1 cellular context compared by ENCODE assay signal in the genomic region with DNA sequence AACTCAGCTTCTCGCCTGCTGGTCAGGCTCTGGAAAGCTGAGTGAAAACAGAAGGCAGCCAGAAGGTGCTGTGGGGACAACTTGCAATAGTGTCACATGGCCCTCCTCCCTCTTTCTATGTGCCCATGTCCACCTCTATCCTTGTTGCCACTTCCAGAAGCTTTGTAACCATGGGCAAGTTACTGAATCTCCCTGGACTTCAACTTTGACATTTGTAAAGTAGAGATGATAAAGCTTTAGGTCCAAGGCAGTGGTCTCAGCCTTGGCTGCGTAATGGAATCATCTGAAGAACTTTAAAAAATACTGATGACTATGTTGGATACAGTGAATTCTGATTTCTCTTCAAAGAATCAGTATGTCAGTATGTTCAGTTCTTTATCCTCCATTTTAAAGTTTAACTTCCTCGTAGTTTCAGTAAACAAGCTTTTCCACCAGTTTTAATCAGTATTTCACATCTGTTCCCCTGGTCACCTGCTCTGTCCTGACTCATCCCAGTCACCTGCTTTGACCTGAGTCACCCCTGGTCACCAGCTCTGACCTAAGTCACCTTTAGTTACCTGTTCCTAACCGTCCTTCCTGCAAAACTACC.
TF ChIP-seq lines count a peak whose summit lies in the region.

No MANE protein-coding gene starts in this region.

TF ChIP-seq in K562, 482 proteins besides CTCF, POLR2A, EP300 and RAD21 (continued from another document and continues in another):
- TF ChIP-seq, protein P1, sequence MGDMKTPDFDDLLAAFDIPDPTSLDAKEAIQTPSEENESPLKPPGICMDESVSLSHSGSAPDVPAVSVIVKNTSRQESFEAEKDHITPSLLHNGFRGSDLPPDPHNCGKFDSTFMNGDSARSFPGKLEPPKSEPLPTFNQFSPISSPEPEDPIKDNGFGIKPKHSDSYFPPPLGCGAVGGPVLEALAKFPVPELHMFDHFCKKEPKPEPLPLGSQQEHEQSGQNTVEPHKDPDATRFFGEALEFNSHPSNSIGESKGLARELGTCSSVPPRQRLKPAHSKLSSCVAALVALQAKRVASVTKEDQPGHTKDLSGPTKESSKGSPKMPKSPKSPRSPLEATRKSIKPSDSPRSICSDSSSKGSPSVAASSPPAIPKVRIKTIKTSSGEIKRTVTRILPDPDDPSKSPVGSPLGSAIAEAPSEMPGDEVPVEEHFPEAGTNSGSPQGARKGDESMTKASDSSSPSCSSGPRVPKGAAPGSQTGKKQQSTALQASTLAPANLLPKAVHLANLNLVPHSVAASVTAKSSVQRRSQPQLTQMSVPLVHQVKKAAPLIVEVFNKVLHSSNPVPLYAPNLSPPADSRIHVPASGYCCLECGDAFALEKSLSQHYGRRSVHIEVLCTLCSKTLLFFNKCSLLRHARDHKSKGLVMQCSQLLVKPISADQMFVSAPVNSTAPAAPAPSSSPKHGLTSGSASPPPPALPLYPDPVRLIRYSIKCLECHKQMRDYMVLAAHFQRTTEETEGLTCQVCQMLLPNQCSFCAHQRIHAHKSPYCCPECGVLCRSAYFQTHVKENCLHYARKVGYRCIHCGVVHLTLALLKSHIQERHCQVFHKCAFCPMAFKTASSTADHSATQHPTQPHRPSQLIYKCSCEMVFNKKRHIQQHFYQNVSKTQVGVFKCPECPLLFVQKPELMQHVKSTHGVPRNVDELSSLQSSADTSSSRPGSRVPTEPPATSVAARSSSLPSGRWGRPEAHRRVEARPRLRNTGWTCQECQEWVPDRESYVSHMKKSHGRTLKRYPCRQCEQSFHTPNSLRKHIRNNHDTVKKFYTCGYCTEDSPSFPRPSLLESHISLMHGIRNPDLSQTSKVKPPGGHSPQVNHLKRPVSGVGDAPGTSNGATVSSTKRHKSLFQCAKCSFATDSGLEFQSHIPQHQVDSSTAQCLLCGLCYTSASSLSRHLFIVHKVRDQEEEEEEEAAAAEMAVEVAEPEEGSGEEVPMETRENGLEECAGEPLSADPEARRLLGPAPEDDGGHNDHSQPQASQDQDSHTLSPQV (IDR thresholded peaks at IDR 0.05) = peak; percentile 73; the same call in 1 of the 2 replicates
- TF ChIP-seq SAP30 (IDR thresholded peaks at IDR 0.05; ENCODE audit: borderline replicate concordance, insufficient read depth, low read depth, low read length, poor library complexity, severe bottlenecking) (no peak), POLR2AphosphoS2 (IDR thresholded peaks at IDR 0.05; ENCODE audit: low read length) (no peak), ZNF431 (CRISPR knock-in tag; IDR thresholded peaks at IDR 0.05) (no peak), PATZ1 (CRISPR knock-in tag; IDR thresholded peaks at IDR 0.05; ENCODE audit: borderline replicate concordance) (no peak), CHCHD3 (CRISPR knock-in tag; IDR thresholded peaks at IDR 0.05) (no peak), ZFX (CRISPR knock-in tag; IDR thresholded peaks at IDR 0.05) (no peak), JUND (IDR thresholded peaks at IDR 0.05; ENCODE audit: borderline replicate concordance, low read depth, low read length) (peak; percentile 88), JUND (tag; IDR thresholded peaks at IDR 0.05; ENCODE audit: borderline replicate concordance, low read depth, low read length) (peak; percentile 88; the same call in 2 of the 3 replicates), NR3C1 (CRISPR knock-in tag; IDR thresholded peaks at IDR 0.05) (no peak), E2F5 (CRISPR knock-in tag; IDR thresholded peaks at IDR 0.05) (no peak), E2F3 (CRISPR knock-in tag; IDR thresholded peaks at IDR 0.05) (no peak), DPF2 (IDR thresholded peaks at IDR 0.05) (peak; percentile 63), C11orf30 (IDR thresholded peaks at IDR 0.05; ENCODE audit: low read depth) (no peak; the same call in 1 of the 2 replicates), HDAC1 (IDR thresholded peaks at IDR 0.05) (no peak), FOXM1 (IDR thresholded peaks at IDR 0.05; ENCODE audit: low read depth) (no peak), FOXM1 (CRISPR knock-in tag; IDR thresholded peaks at IDR 0.05; ENCODE audit: low read depth) (no peak), IRF2 (CRISPR knock-in tag; IDR thresholded peaks at IDR 0.05) (no peak), ZNF224 (CRISPR knock-in tag; IDR thresholded peaks at IDR 0.05) (no peak), ZNF316 (IDR thresholded peaks at IDR 0.05) (peak; percentile 52), HDAC2 (IDR thresholded peaks at IDR 0.05) (no peak), LEF1 (IDR thresholded peaks at IDR 0.05) (no peak; the same call in 1 of the 2 replicates), PHF8 (IDR thresholded peaks at IDR 0.05; ENCODE audit: borderline replicate concordance, low read length) (no peak), ZSCAN32 (CRISPR knock-in tag; IDR thresholded peaks at IDR 0.05) (no peak), SRF (CRISPR knock-in tag; IDR thresholded peaks at IDR 0.05) (no peak), WHSC1 (IDR thresholded peaks at IDR 0.05; ENCODE audit: low read length) (no peak), LCOR (CRISPR knock-in tag; IDR thresholded peaks at IDR 0.05) (no peak), TEAD2 (tag; IDR thresholded peaks at IDR 0.05) (no peak), ETV1 (tag; conservative IDR thresholded peaks at IDR 0.05; ENCODE audit: low read depth) (no peak), ZNF282 (CRISPR knock-in tag; IDR thresholded peaks at IDR 0.05) (no peak), GTF2E2 (tag; IDR thresholded peaks at IDR 0.05) (no peak; the same call in 1 of the 2 replicates), NFXL1 (CRISPR knock-in tag; IDR thresholded peaks at IDR 0.05) (no peak), ZNF121 (CRISPR knock-in tag; conservative IDR thresholded peaks at IDR 0.05) (no peak), ZNF384 (IDR thresholded peaks at IDR 0.05; ENCODE audit: low read depth, low read length) (no peak), CAMTA2 (CRISPR knock-in tag; conservative IDR thresholded peaks at IDR 0.05) (no peak), MXI1 (IDR thresholded peaks at IDR 0.05; ENCODE audit: low read depth, low read length) (no peak), ZNF436 (CRISPR knock-in tag; IDR thresholded peaks at IDR 0.05) (no peak), ZFP1 (CRISPR knock-in tag; IDR thresholded peaks at IDR 0.05) (no peak), ZNF311 (CRISPR knock-in tag; IDR thresholded peaks at IDR 0.05) (no peak), MTA1 (IDR thresholded peaks at IDR 0.05; ENCODE audit: borderline replicate concordance) (0 out of 2 replicates have a peak, but pooled peaks have one; percentile 35), ZFP30 (CRISPR knock-in tag; IDR thresholded peaks at IDR 0.05; ENCODE audit: borderline replicate concordance) (no peak), POLR3A (IDR thresholded peaks at IDR 0.05; ENCODE audit: borderline replicate concordance, extremely low read depth, insufficient read depth, insufficient read length) (no peak), ZBTB1 (CRISPR knock-in tag; IDR thresholded peaks at IDR 0.05; ENCODE audit: borderline replicate concordance, low read depth) (no peak), NR4A1 (CRISPR knock-in tag; IDR thresholded peaks at IDR 0.05) (no peak), NR4A1 (tag; IDR thresholded peaks at IDR 0.05) (peak; percentile 71; the same call in 1 of the 2 replicates), CBX1 (IDR thresholded peaks at IDR 0.05; ENCODE audit: low read depth) (no peak), CEBPG (CRISPR knock-in tag; IDR thresholded peaks at IDR 0.05) (no peak), CEBPG (tag; conservative IDR thresholded peaks at IDR 0.05 in 1 of 2, IDR thresholded peaks at IDR 0.05 in 1 of 2) (no peak), PPARD (CRISPR knock-in tag; IDR thresholded peaks at IDR 0.05) (no peak)
- TF ChIP-seq, protein P2, sequence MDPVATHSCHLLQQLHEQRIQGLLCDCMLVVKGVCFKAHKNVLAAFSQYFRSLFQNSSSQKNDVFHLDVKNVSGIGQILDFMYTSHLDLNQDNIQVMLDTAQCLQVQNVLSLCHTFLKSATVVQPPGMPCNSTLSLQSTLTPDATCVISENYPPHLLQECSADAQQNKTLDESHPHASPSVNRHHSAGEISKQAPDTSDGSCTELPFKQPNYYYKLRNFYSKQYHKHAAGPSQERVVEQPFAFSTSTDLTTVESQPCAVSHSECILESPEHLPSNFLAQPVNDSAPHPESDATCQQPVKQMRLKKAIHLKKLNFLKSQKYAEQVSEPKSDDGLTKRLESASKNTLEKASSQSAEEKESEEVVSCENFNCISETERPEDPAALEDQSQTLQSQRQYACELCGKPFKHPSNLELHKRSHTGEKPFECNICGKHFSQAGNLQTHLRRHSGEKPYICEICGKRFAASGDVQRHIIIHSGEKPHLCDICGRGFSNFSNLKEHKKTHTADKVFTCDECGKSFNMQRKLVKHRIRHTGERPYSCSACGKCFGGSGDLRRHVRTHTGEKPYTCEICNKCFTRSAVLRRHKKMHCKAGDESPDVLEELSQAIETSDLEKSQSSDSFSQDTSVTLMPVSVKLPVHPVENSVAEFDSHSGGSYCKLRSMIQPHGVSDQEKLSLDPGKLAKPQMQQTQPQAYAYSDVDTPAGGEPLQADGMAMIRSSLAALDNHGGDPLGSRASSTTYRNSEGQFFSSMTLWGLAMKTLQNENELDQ (CRISPR knock-in tag; IDR thresholded peaks at IDR 0.05; ENCODE audit: borderline replicate concordance) = no peak
- TF ChIP-seq, protein P3, sequence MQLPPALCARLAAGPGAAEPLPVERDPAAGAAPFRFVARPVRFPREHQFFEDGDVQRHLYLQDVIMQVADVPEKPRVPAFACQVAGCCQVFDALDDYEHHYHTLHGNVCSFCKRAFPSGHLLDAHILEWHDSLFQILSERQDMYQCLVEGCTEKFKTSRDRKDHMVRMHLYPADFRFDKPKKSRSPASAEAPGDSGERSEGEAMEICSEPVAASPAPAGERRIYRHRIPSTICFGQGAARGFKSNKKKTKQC (CRISPR knock-in tag; IDR thresholded peaks at IDR 0.05) = no peak
- TF ChIP-seq, protein P4, sequence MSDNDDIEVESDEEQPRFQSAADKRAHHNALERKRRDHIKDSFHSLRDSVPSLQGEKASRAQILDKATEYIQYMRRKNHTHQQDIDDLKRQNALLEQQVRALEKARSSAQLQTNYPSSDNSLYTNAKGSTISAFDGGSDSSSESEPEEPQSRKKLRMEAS (CRISPR knock-in tag; IDR thresholded peaks at IDR 0.05) = peak; percentile 23; the same call in 1 of the 2 replicates
- TF ChIP-seq, protein P5, sequence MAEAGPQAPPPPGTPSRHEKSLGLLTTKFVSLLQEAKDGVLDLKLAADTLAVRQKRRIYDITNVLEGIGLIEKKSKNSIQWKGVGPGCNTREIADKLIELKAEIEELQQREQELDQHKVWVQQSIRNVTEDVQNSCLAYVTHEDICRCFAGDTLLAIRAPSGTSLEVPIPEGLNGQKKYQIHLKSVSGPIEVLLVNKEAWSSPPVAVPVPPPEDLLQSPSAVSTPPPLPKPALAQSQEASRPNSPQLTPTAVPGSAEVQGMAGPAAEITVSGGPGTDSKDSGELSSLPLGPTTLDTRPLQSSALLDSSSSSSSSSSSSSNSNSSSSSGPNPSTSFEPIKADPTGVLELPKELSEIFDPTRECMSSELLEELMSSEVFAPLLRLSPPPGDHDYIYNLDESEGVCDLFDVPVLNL (CRISPR knock-in tag; IDR thresholded peaks at IDR 0.05; ENCODE audit: low read depth) = no peak
- TF ChIP-seq, protein P6, sequence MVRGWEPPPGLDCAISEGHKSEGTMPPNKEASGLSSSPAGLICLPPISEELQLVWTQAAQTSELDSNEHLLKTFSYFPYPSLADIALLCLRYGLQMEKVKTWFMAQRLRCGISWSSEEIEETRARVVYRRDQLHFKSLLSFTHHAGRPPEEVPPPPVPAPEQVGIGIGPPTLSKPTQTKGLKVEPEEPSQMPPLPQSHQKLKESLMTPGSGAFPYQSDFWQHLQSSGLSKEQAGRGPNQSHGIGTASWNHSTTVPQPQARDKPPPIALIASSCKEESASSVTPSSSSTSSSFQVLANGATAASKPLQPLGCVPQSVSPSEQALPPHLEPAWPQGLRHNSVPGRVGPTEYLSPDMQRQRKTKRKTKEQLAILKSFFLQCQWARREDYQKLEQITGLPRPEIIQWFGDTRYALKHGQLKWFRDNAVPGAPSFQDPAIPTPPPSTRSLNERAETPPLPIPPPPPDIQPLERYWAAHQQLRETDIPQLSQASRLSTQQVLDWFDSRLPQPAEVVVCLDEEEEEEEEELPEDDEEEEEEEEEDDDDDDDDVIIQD (CRISPR knock-in tag; IDR thresholded peaks at IDR 0.05) = no peak
